11 cellular contexts compared by ENCODE assay signal in the genomic region with DNA sequence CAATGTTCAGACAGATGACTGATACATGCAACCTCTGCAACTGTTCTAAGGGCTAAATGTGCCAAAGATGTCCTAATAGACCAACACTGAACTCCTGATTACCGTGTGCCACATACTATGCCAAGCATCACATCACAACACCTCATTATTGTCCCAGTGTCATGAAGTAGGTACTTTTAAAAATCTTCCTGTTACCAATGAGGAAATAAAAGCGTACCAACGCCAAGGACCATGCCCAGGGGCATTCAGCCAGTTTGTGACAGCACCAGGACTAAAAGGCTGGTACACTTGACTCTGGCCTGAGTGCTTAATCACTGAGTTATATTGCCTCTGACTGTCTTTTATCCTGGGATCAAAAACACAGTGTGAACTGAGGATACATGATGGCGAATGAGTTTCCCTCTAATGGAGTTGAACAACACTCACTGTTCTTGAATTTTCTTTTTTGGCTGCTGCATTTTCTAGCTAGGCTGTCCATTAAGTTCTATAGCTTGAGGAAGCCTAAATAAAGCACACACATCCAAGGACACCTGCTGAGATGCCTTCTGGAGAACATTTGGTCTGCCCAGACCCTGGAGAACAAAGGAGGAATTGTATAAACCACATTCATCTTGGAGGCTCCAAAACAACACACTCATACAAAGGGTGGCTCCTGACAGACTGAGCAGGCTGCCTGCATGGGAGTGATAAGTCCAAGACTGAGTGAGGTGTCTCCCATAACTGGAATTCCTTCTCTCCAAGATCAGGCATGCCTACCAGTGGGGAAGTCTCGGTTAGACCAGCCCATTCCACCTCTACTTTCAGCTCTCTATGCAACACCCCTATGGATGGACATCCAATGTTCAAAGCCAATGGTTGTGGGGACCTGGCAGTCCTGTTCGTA.
A peak's percentile ranks its signal among the peaks of the same experiment; 100 is the strongest.
DNase-seq lines count a peak whose midpoint lies in the region; ATAC-seq, FAIRE-seq and TF ChIP-seq lines count a peak whose summit lies in the region.
"Had no signal": no experiment of that assay in that cellular context is flagged by ENCODE, and none has a peak within 500 bp of the region (broad histone marks: within the 10 kb centered on the region; RNA-seq: fewer than 3 reads in every experiment).

No MANE protein-coding gene starts in this region.

- peak overlapping the region; percentile 58 for H2AFZ ChIP-seq in keratinocyte (ENCODE audit: control insufficient read depth, low read length)

- dilution Hi-C loops in keratinocyte (cut with MboI; ENCODE audit: extremely low pct_ligation_motif_present, low sequenced_read_pairs) = no loop called here

- no peaks in the 10 kb centered on the region for H3K9me3 Mint-ChIP-seq in activated CD8-positive, alpha-beta T cell treated with anti-CD3 and anti-CD28 coated beads, Interleukin-2, amount 10 ng/mL, durations not matched to agents 7 days and 5 days (ENCODE audit: insufficient read depth)
- H3K9me3 Mint-ChIP-seq in natural killer cell treated with Interleukin-12 subunit alpha and Interleukin-12 subunit beta and Interleukin-15 and Interleukin-18, amount 100 ng/mL, for 72 hours = no peaks in the 10 kb centered on the region

- no peak for ATAC-seq in activated CD8-positive, alpha-beta T cell treated with anti-CD3 and anti-CD28 coated beads, Interleukin-2, amount 10 ng/mL, durations not matched to agents 7 days and 5 days
- ATAC-seq in GM21367 (IDR thresholded peaks at IDR 0.05; ENCODE audit: unreplicated experiment) = no peak
- no peak for ATAC-seq in natural killer cell treated with Interleukin-12 subunit alpha and Interleukin-12 subunit beta and Interleukin-15 and Interleukin-18, amount 100 ng/mL, for 72 hours

- no peaks in the 10 kb centered on the region for H3K27me3 Mint-ChIP-seq in activated CD8-positive, alpha-beta T cell treated with anti-CD3 and anti-CD28 coated beads, Interleukin-2, amount 10 ng/mL, durations not matched to agents 7 days and 5 days (ENCODE audit: low read depth)
- no peaks in the 10 kb centered on the region for H3K27me3 Mint-ChIP-seq in natural killer cell treated with Interleukin-12 subunit alpha and Interleukin-12 subunit beta and Interleukin-15 and Interleukin-18, amount 100 ng/mL, for 72 hours

- H3K36me3 Mint-ChIP-seq in activated CD8-positive, alpha-beta T cell treated with anti-CD3 and anti-CD28 coated beads, Interleukin-2, amount 10 ng/mL, durations not matched to agents 7 days and 5 days (ENCODE audit: low read depth) = no peaks in the 10 kb centered on the region
- no peaks in the 10 kb centered on the region for H3K36me3 Mint-ChIP-seq in natural killer cell treated with Interleukin-12 subunit alpha and Interleukin-12 subunit beta and Interleukin-15 and Interleukin-18, amount 100 ng/mL, for 72 hours

- WGBS in suprapubic skin = 53% methylated on average over 4 of the region's 6 CpGs

- peak overlapping the region; percentile 67 for H3K9ac ChIP-seq in keratinocyte (ENCODE audit: control insufficient read depth, extremely low read depth, insufficient read depth, low read length)

- CTCF ChIA-PET in activated CD8-positive, alpha-beta T cell treated with anti-CD3 and anti-CD28 coated beads, Interleukin-2, amount 10 ng/mL, durations not matched to agents 7 days and 5 days (lab: Charles Lee) = no interaction called here

- H3K27me3 ChIP-seq in keratinocyte (ENCODE audit: control insufficient read depth, extremely low read depth, insufficient read depth, low read length) = no peaks in the 10 kb centered on the region
- no peaks in the 10 kb centered on the region for H3K27me3 ChIP-seq in suprapubic skin
- H3K27me3 ChIP-seq: SJCRH30 had no signal

- no peaks in the 10 kb centered on the region for H4K20me1 ChIP-seq in keratinocyte (ENCODE audit: control insufficient read depth, extremely low read depth, insufficient read depth, low read length)

- POLR2A ChIA-PET in activated CD8-positive, alpha-beta T cell treated with anti-CD3 and anti-CD28 coated beads, Interleukin-2, amount 10 ng/mL, durations not matched to agents 7 days and 5 days (lab: Charles Lee) = no interaction called here

- peaks cover 16% of the 10 kb centered on the region for H3K4me1 Mint-ChIP-seq in activated CD8-positive, alpha-beta T cell treated with anti-CD3 and anti-CD28 coated beads, Interleukin-2, amount 10 ng/mL, durations not matched to agents 7 days and 5 days (ENCODE audit: low read depth)
- no peaks in the 10 kb centered on the region for H3K4me1 Mint-ChIP-seq in natural killer cell treated with Interleukin-12 subunit alpha and Interleukin-12 subunit beta and Interleukin-15 and Interleukin-18, amount 100 ng/mL, for 72 hours (ENCODE audit: low read depth in 2 of 2)

- peak overlapping the region; percentile 80 for H3K4me2 ChIP-seq in keratinocyte (ENCODE audit: control insufficient read depth, extremely low read depth, insufficient read depth, low read depth, low read length)

- no peaks in the 10 kb centered on the region for H3K36me3 ChIP-seq in keratinocyte (ENCODE audit: control insufficient read depth in 2 of 2, extremely low read depth in 1 of 2, insufficient read depth in 2 of 2, low read length in 2 of 2)
- H3K36me3 ChIP-seq in suprapubic skin = no peaks in the 10 kb centered on the region
- H3K36me3 ChIP-seq: SJCRH30 had no signal

- H3K79me2 ChIP-seq in keratinocyte (ENCODE audit: control insufficient read depth, insufficient read depth, low read length) = no peaks in the 10 kb centered on the region

- no peak overlapping the region for H3K4me3 Mint-ChIP-seq in activated CD8-positive, alpha-beta T cell treated with anti-CD3 and anti-CD28 coated beads, Interleukin-2, amount 10 ng/mL, durations not matched to agents 7 days and 5 days
- H3K4me3 Mint-ChIP-seq in natural killer cell treated with Interleukin-12 subunit alpha and Interleukin-12 subunit beta and Interleukin-15 and Interleukin-18, amount 100 ng/mL, for 72 hours = no peak overlapping the region

- peak overlapping the region; percentile 73 for H3K27ac ChIP-seq in keratinocyte (ENCODE audit: control insufficient read depth, insufficient read depth, low read length)
- peak overlapping the region; percentile 79 for H3K27ac ChIP-seq in suprapubic skin
- H3K27ac ChIP-seq: 22Rv1, SJCRH30 had no signal

- no peak for TF ChIP-seq EP300 in suprapubic skin (IDR thresholded peaks at IDR 0.05)

- TF ChIP-seq POLR2A in suprapubic skin (IDR thresholded peaks at IDR 0.05) = no peak

- H3K9me1 ChIP-seq in keratinocyte (ENCODE audit: control insufficient read depth, extremely low read depth, insufficient read depth, low read length) = no peaks in the 10 kb centered on the region

- H3K9me3 ChIP-seq in keratinocyte (ENCODE audit: control insufficient read depth, low read depth, low read length) = peaks cover 3% of the 10 kb centered on the region
- H3K9me3 ChIP-seq in suprapubic skin = no peaks in the 10 kb centered on the region
- H3K9me3 ChIP-seq: SJCRH30 had no signal

- H3K27ac Mint-ChIP-seq in activated CD8-positive, alpha-beta T cell treated with anti-CD3 and anti-CD28 coated beads, Interleukin-2, amount 10 ng/mL, durations not matched to agents 7 days and 5 days = no peak overlapping the region
- H3K27ac Mint-ChIP-seq in natural killer cell treated with Interleukin-12 subunit alpha and Interleukin-12 subunit beta and Interleukin-15 and Interleukin-18, amount 100 ng/mL, for 72 hours = no peak overlapping the region

- FAIRE-seq in keratinocyte (lab: Jason Lieb, UNC) = peak; percentile 94

- peak; percentile 40 for DNase-seq in DMS79 treated with DMSO at 0.1 percent for 48 hours (lab: John Stamatoyannopoulos, UW)
- DNase-seq in DMS79 (lab: John Stamatoyannopoulos, UW) = no peak
- peak; percentile 85 for DNase-seq in astrocyte of the hippocampus (ENCODE audit: low read depth, low spot score)
- DNase-seq in keratinocyte (ENCODE audit: low read depth, low spot score) = peak; percentile 32
- DNase-seq in suprapubic skin (ENCODE audit: low spot score in 2 of 2) = no peak
- no peak for DNase-seq in activated CD8-positive, alpha-beta T cell treated with anti-CD3 and anti-CD28 coated beads, Interleukin-2, amount 10 ng/mL, durations not matched to agents 7 days and 5 days
- no peak for DNase-seq in natural killer cell treated with Interleukin-12 subunit alpha and Interleukin-12 subunit beta and Interleukin-15 and Interleukin-18, amount 100 ng/mL, for 72 hours (ENCODE audit: low spot score)
- DNase-seq: aorta had no signal

- TF ChIP-seq CTCF in keratinocyte (optimal IDR thresholded peaks at IDR 0.05 in 1 of 3, IDR thresholded peaks at IDR 0.05 in 1 of 3, conservative IDR thresholded peaks at IDR 0.05 in 1 of 3; ENCODE audit: extremely low read depth in 1 of 3, insufficient read depth in 2 of 3, low read length in 3 of 3) = no peak
- TF ChIP-seq CTCF in suprapubic skin (IDR thresholded peaks at IDR 0.05) = no peak

- H3K4me1 ChIP-seq in keratinocyte (ENCODE audit: control insufficient read depth, extremely low read depth, insufficient read depth, low read length) (peaks cover 42% of the 10 kb centered on the region), suprapubic skin (peaks cover 31% of the 10 kb centered on the region)

- H3K4me3 ChIP-seq in keratinocyte (ENCODE audit: control insufficient read depth in 2 of 3, extremely low read depth in 1 of 3, insufficient read depth in 2 of 3, low read depth in 1 of 3, low read length in 3 of 3) = peak overlapping the region; percentile 0 to 58 (median 28)
- H3K4me3 ChIP-seq in suprapubic skin = no peak overlapping the region
- H3K4me3 ChIP-seq: SJCRH30 had no signal

Comparison
In these comparisons a context has a peak if more than half of its experiments do, and no peak if none do; other contexts are left out.
1. DNase-seq: peak in DMS79 treated with DMSO at 0.1 percent for 48 hours (single experiment), astrocyte of the hippocampus (single experiment) and keratinocyte (single experiment); none in DMS79 (single experiment), suprapubic skin (0 of 2), activated CD8-positive, alpha-beta T cell treated with anti-CD3 and anti-CD28 coated beads, Interleukin-2, amount 10 ng/mL, durations not matched to agents 7 days and 5 days (single experiment) and natural killer cell treated with Interleukin-12 subunit alpha and Interleukin-12 subunit beta and Interleukin-15 and Interleukin-18, amount 100 ng/mL, for 72 hours (single experiment).